Comparison of ENCODE assay signal across 8 cellular contexts in the genomic region with DNA sequence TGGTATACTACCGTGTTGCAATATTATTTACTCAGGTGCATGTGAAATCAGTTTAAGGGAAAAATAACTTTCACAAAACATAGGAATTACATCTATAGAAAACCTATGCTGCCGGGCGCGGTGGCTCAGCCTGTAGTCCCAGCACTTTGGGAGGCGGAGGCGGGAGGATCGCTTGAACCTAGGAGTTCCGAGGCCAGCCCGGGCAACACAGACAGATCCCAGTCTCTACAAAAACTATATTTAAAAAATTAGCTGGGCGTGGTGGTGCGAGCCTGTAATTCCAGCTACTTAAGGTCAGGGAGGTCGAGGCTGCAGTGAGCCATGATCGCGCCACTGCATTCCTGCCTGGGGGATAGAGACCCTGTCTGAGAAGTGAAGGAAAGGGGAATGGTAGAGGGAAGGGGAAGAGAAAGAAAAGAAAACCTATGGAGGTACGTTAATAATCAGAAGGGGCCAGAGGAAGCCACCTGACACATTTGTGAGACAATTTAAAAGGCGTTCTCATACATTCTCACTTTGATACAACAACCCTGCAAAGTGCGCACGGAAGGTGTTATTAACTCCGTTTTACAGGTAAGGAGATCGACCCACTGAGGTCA. TPM values are rescaled to one million over a fixed set of nuclear protein-coding genes. Genes with fewer than 3 reads are reported as not detected.
DNase-seq lines count a peak whose midpoint lies in the region; TF ChIP-seq lines count a peak whose summit lies in the region.

No MANE protein-coding gene starts in this region.

- H3K27ac ChIP-seq in dorsolateral prefrontal cortex = peak overlapping the region; percentile 18 to 95 (median 87)

- no peaks in the 10 kb centered on the region for H3K9me3 ChIP-seq in MG63

- TF ChIP-seq CTCF in AG10803 (conservative IDR thresholded peaks at IDR 0.05; ENCODE audit: low read length) (no peak), dorsolateral prefrontal cortex (IDR thresholded peaks at IDR 0.05 in 54 of 56, conservative IDR thresholded peaks at IDR 0.05 in 2 of 56; ENCODE audit: low read depth in 1 of 56, partially characterized antibody in 56 of 56) (no peak)

- peaks cover 13% of the 10 kb centered on the region for H3K36me3 ChIP-seq in MG63

- H3K27me3 ChIP-seq in MG63 = no peaks in the 10 kb centered on the region
- no peaks in the 10 kb centered on the region for H3K27me3 ChIP-seq in dorsolateral prefrontal cortex

- DNase-seq in AG10803 (ENCODE audit: low read depth) (no peak), MG63 (no peak), dorsolateral prefrontal cortex (peak in 2 of 10 donors; percentile 11 to 21), myocyte (ENCODE audit: low read depth) (peak; percentile 5), NCI-H1694 (lab: John Stamatoyannopoulos, UW) (no peak), Kasumi-1 (lab: John Stamatoyannopoulos, UW) (no peak), kidney glomerular epithelial cell (lab: John Stamatoyannopoulos, UW) (no peak)
- no peak for DNase-seq in stimulated activated CD4-positive, alpha-beta T cell treated with anti-CD3 and anti-CD28 coated beads, Interleukin-12 subunit alpha, Interleukin-12 subunit beta, amount 100 ng/mL, for 4 hours

- intact Hi-C loops in dorsolateral prefrontal cortex (cut with DNase I) = loop anchor here in 1 of 2 donors (5.0 kb wide), 1 partner anchor 54 kb away; a partner anchor contains a TSS

- H3K4me3 ChIP-seq in AG10803 (ENCODE audit: low read length) (peak overlapping the region; percentile 78), MG63 (peak overlapping the region; percentile 69), dorsolateral prefrontal cortex (peak overlapping the region; percentile 59 to 97 (median 89))

RNA-seq across cellular contexts. Expression of a gene that starts 0.5 kb away (rescaled TPM):
- total RNA-seq in MG63 (2014; rRNA removed; shearing (Covaris generic); ENCODE audit: low replicate concordance) = 12.2 and 12.8 TPM in 2 replicates
- total RNA-seq in dorsolateral prefrontal cortex (10 to 100 TPM; 21.2 to 46.2 (median 31.3) TPM), myocyte (9.8 and 13.1 TPM in 2 replicates)
- 6.5 TPM for polyA plus RNA-seq in myocyte (2012)

RNA-seq across cellular contexts. Expression of a gene that starts 27.1 kb away (rescaled TPM):
- total RNA-seq in MG63 (2014; rRNA removed; shearing (Covaris generic); ENCODE audit: low replicate concordance) = 12.6 and 16.8 TPM in 2 replicates
- total RNA-seq in dorsolateral prefrontal cortex (10 to 100 TPM; 32.2 to 68.7 (median 46.0) TPM), myocyte (37.6 and 40.0 TPM in 2 replicates)
- 8.1 TPM for polyA plus RNA-seq in myocyte (2012)

RNA-seq across cellular contexts. Expression of a gene that starts 52.3 kb away (rescaled TPM):
- 58.9 and 97.1 TPM in 2 replicates for total RNA-seq in MG63 (2014; rRNA removed; shearing (Covaris generic); ENCODE audit: low replicate concordance)
- 10 to 100 TPM; 32.7 to 77.7 (median 59.5) TPM for total RNA-seq in dorsolateral prefrontal cortex
- total RNA-seq in myocyte = 97.6 and 109 TPM in 2 replicates
- 62.8 TPM for polyA plus RNA-seq in myocyte (2012)
